In genomic region chr17:45104029-45104428, GRCh38 we compare ENCODE assay signal across 19 cellular contexts.
"Had no signal": no experiment of that assay in that cellular context is flagged by ENCODE, and none has a peak within 500 bp of the region (broad histone marks: within the 10 kb centered on the region; RNA-seq: fewer than 3 reads in every experiment).

No MANE protein-coding gene starts in this region.

- H3K27ac ChIP-seq: foreskin keratinocyte, neural progenitor cell, pancreas had no signal

- H3K4me1 ChIP-seq: neural progenitor cell, pancreas had no signal

- DNase-seq: activated CD4-positive, alpha-beta memory T cell treated with anti-CD3 and anti-CD28 coated beads, Interleukin-2, amount 10 ng/mL, durations not matched to agents 7 days and 5 days; activated CD4-positive, alpha-beta T cell treated with anti-CD3 and anti-CD28 coated beads for 4 hours; activated gamma-delta T cell treated with Interleukin-2 at 50 U/mL for 16 hours; activated naive CD8-positive, alpha-beta T cell treated with anti-CD3 and anti-CD28 coated beads for 36 hours; activated T-cell treated with anti-CD3 and anti-CD28 coated beads, Interleukin-2, amount 50 U/mL, for 48 hours; amygdala; cortex of kidney; effector CD8-positive, alpha-beta T cell; foreskin keratinocyte; left colon; mammary epithelial cell; naive B cell; pancreas; retina; small intestine; stimulated activated naive CD8-positive, alpha-beta T cell treated with anti-CD3 and anti-CD28 coated beads, Interleukin-15, amount 100 ng/mL, for 72 hours had no signal

- H3K27me3 Mint-ChIP-seq: activated CD4-positive, alpha-beta memory T cell treated with anti-CD3 and anti-CD28 coated beads, Interleukin-2, amount 10 ng/mL, durations not matched to agents 7 days and 5 days; activated naive CD8-positive, alpha-beta T cell treated with anti-CD3 and anti-CD28 coated beads for 36 hours; brain; naive B cell; stimulated activated naive CD8-positive, alpha-beta T cell treated with anti-CD3 and anti-CD28 coated beads, Interleukin-15, amount 100 ng/mL, for 72 hours had no signal

- H3K9ac ChIP-seq: neural progenitor cell had no signal

- H3K4me3 Mint-ChIP-seq: activated CD4-positive, alpha-beta memory T cell treated with anti-CD3 and anti-CD28 coated beads, Interleukin-2, amount 10 ng/mL, durations not matched to agents 7 days and 5 days; activated naive CD8-positive, alpha-beta T cell treated with anti-CD3 and anti-CD28 coated beads for 36 hours; brain; naive B cell; neural progenitor cell; stimulated activated naive CD8-positive, alpha-beta T cell treated with anti-CD3 and anti-CD28 coated beads, Interleukin-15, amount 100 ng/mL, for 72 hours had no signal

- ATAC-seq: foreskin keratinocyte; left colon; pancreas; stimulated activated naive CD8-positive, alpha-beta T cell treated with anti-CD3 and anti-CD28 coated beads, Interleukin-15, amount 100 ng/mL, for 72 hours had no signal

- H3K36me3 ChIP-seq: neural progenitor cell had no signal

- H3K4me1 Mint-ChIP-seq: activated CD4-positive, alpha-beta memory T cell treated with anti-CD3 and anti-CD28 coated beads, Interleukin-2, amount 10 ng/mL, durations not matched to agents 7 days and 5 days; activated naive CD8-positive, alpha-beta T cell treated with anti-CD3 and anti-CD28 coated beads for 36 hours; neural progenitor cell; stimulated activated naive CD8-positive, alpha-beta T cell treated with anti-CD3 and anti-CD28 coated beads, Interleukin-15, amount 100 ng/mL, for 72 hours had no signal

- H3K9me3 Mint-ChIP-seq: activated CD4-positive, alpha-beta memory T cell treated with anti-CD3 and anti-CD28 coated beads, Interleukin-2, amount 10 ng/mL, durations not matched to agents 7 days and 5 days; activated naive CD8-positive, alpha-beta T cell treated with anti-CD3 and anti-CD28 coated beads for 36 hours; brain; naive B cell; neural progenitor cell; stimulated activated naive CD8-positive, alpha-beta T cell treated with anti-CD3 and anti-CD28 coated beads, Interleukin-15, amount 100 ng/mL, for 72 hours had no signal

- H3K4me3 ChIP-seq: neural progenitor cell, pancreas, thoracic aorta had no signal

- H3K27me3 ChIP-seq: foreskin keratinocyte, neural progenitor cell, pancreas had no signal

- H3K9me3 ChIP-seq: pancreas, thoracic aorta had no signal

- H3K27ac Mint-ChIP-seq: activated CD4-positive, alpha-beta memory T cell treated with anti-CD3 and anti-CD28 coated beads, Interleukin-2, amount 10 ng/mL, durations not matched to agents 7 days and 5 days; activated naive CD8-positive, alpha-beta T cell treated with anti-CD3 and anti-CD28 coated beads for 36 hours; naive B cell; neural progenitor cell had no signal
